ENCODE assay signal across 12 cellular contexts in genomic region chr14:59583755-59584154, GRCh38. TPM values are rescaled to one million over a fixed set of nuclear protein-coding genes. Genes with fewer than 3 reads are reported as not detected.
DNase-seq lines count a peak whose midpoint lies in the region; ATAC-seq lines count a peak whose summit lies in the region.
"Had no signal": no experiment of that assay in that cellular context is flagged by ENCODE, and none has a peak within 500 bp of the region (broad histone marks: within the 10 kb centered on the region; RNA-seq: fewer than 3 reads in every experiment).

No MANE protein-coding gene starts in this region.

- intact Hi-C loops in right cardiac atrium (cut with DNase I), result no loop called here

- no peaks in the 10 kb centered on the region for H3K27me3 ChIP-seq in right cardiac atrium (ENCODE audit: control insufficient read depth, insufficient read depth)
- H3K27me3 ChIP-seq: tibial nerve had no signal

- DNase-seq in AG20443 (ENCODE audit: low spot score), result peak; percentile 34
- DNase-seq in HCEC 1CT, result peak; percentile 24
- DNase-seq in UCSD-AML1 (lab: John Stamatoyannopoulos, UW; ENCODE audit: unreplicated experiment), result peak; percentile 28
- no peak for DNase-seq in right cardiac atrium
- no peak for DNase-seq in GOT3 (lab: John Stamatoyannopoulos, UW)
- DNase-seq in stimulated activated naive CD8-positive, alpha-beta T cell treated with anti-CD3 and anti-CD28 coated beads, Interleukin-15, Interleukin-2, amounts not matched to agents 100 U/mL and 50 U/mL, for 24 hours, result no peak
- DNase-seq: activated effector memory CD4-positive, alpha-beta T cell treated with anti-CD3 and anti-CD28 coated beads, Interleukin-2, amount 50 U/mL, for 16 hours; DND-41 had no signal

- no peak overlapping the region for H3K4me3 ChIP-seq in right cardiac atrium (ENCODE audit: low read length)
- H3K4me3 ChIP-seq: tibial nerve had no signal

- ATAC-seq in right cardiac atrium, result peak; percentile 29 to 35
- no peak for ATAC-seq in GM18861 (IDR thresholded peaks at IDR 0.05; ENCODE audit: unreplicated experiment)
- ATAC-seq in GM21526 (IDR thresholded peaks at IDR 0.05; ENCODE audit: low FRiP score, unreplicated experiment), result no peak
- no peak for ATAC-seq in stimulated activated naive CD8-positive, alpha-beta T cell treated with anti-CD3 and anti-CD28 coated beads, Interleukin-15, Interleukin-2, amounts not matched to agents 100 U/mL and 50 U/mL, for 24 hours

- WGBS in right cardiac atrium, result 15% methylated on average over 2 of the region's 2 CpGs

- H3K4me1 ChIP-seq in right cardiac atrium (ENCODE audit: control insufficient read depth, insufficient read depth, low read length), result no peaks in the 10 kb centered on the region
- H3K4me1 ChIP-seq: tibial nerve had no signal

- H3K27ac ChIP-seq in right cardiac atrium (ENCODE audit: low read length), result no peak overlapping the region
- H3K27ac ChIP-seq: neutrophil, tibial nerve had no signal

- no peaks in the 10 kb centered on the region for H3K9me3 ChIP-seq in right cardiac atrium (ENCODE audit: control insufficient read depth, low read length)
- H3K9me3 ChIP-seq: neutrophil, tibial nerve had no signal

RNA-seq across cellular contexts. Expression of gene CCDC175, which starts 7.1 kb away (rescaled TPM):
- total RNA-seq in right cardiac atrium, result not detected
- polyA plus RNA-seq in right cardiac atrium, result not detected
- total RNA-seq: tibial nerve had no signal

Comparison
In these comparisons a context has a peak if more than half of its experiments do, and no peak if none do; other contexts are left out.
1. DNase-seq: peak in AG20443 (single experiment), HCEC 1CT (single experiment) and UCSD-AML1 (single experiment); none in right cardiac atrium (0 of 3), GOT3 (single experiment) and stimulated activated naive CD8-positive, alpha-beta T cell treated with anti-CD3 and anti-CD28 coated beads, Interleukin-15, Interleukin-2, amounts not matched to agents 100 U/mL and 50 U/mL, for 24 hours (single experiment).
2. ATAC-seq: peak in right cardiac atrium (2 of 2); none in GM18861 (single experiment), GM21526 (single experiment) and stimulated activated naive CD8-positive, alpha-beta T cell treated with anti-CD3 and anti-CD28 coated beads, Interleukin-15, Interleukin-2, amounts not matched to agents 100 U/mL and 50 U/mL, for 24 hours (single experiment).